ENCODE assay signal across 27 cellular contexts in genomic region chr5:139982975-139983240, GRCh38.
A peak's percentile ranks its signal among the peaks of the same experiment; 100 is the strongest.
DNase-seq lines count a peak whose midpoint lies in the region; TF ChIP-seq lines count a peak whose summit lies in the region.
"Had no signal": no experiment of that assay in that cellular context is flagged by ENCODE, and none has a peak within 500 bp of the region (broad histone marks: within the 10 kb centered on the region; RNA-seq: fewer than 3 reads in every experiment).

No MANE protein-coding gene starts in this region.

- no peaks in the 10 kb centered on the region for H3K9me3 Mint-ChIP-seq in MCF 10A (ENCODE audit: unreplicated experiment)
- H3K9me3 Mint-ChIP-seq: activated naive CD8-positive, alpha-beta T cell treated with anti-CD3 and anti-CD28 coated beads, Interleukin-2, amount 10 ng/mL, durations not matched to agents 7 days and 5 days; memory B cell; T-helper 2 cell treated with Interferon-gamma antibody and Interleukin-4, amounts not matched to agents 5 μg/mL and 100 μg/mL, for 36 hours; WTC11 had no signal

- H3K4me3 ChIP-seq in mammary epithelial cell (replicated peaks in 1 of 3; ENCODE audit: insufficient read depth in 1 of 3, low read depth in 2 of 3, low read length in 3 of 3) (no peak overlapping the region), WERI-Rb-1 (ENCODE audit: low read depth, low read length) (no peak overlapping the region)
- H3K4me3 ChIP-seq: colonic mucosa, prostate gland, SJCRH30, thoracic aorta had no signal

- BruUV-seq in mammary epithelial cell (replicated peaks; lab: Mats Ljungman, UMichigan) (no TSS peak), MCF 10A (replicated peaks; lab: Mats Ljungman, UMichigan) (no TSS peak)

- intact Hi-C loops in mammary epithelial cell (cut with micrococcal nuclease): no loop called here
- intact Hi-C loops in MCF 10A (cut with micrococcal nuclease): no loop called here

- no peaks in the 10 kb centered on the region for H3K36me3 Mint-ChIP-seq in MCF 10A (ENCODE audit: insufficient read depth, unreplicated experiment)
- H3K36me3 Mint-ChIP-seq: activated naive CD8-positive, alpha-beta T cell treated with anti-CD3 and anti-CD28 coated beads, Interleukin-2, amount 10 ng/mL, durations not matched to agents 7 days and 5 days; memory B cell; WTC11 had no signal

- no peak overlapping the region for H3K27ac Mint-ChIP-seq in MCF 10A (ENCODE audit: low read depth, unreplicated experiment)
- H3K27ac Mint-ChIP-seq: activated naive CD8-positive, alpha-beta T cell treated with anti-CD3 and anti-CD28 coated beads, Interleukin-2, amount 10 ng/mL, durations not matched to agents 7 days and 5 days; memory B cell; T-helper 2 cell treated with Interferon-gamma antibody and Interleukin-4, amounts not matched to agents 5 μg/mL and 100 μg/mL, for 36 hours had no signal

- H3K27ac ChIP-seq in mammary epithelial cell (ENCODE audit: insufficient read depth, low read depth, low read length) (peak overlapping the region; percentile 28), WERI-Rb-1 (peak overlapping the region; percentile 60)
- H3K27ac ChIP-seq: brain microvascular endothelial cell, colonic mucosa, prostate gland, SJCRH30, thoracic aorta had no signal

- TF ChIP-seq CTCF in mammary epithelial cell (conservative IDR thresholded peaks at IDR 0.05 in 1 of 2, IDR thresholded peaks at IDR 0.05 in 1 of 2; ENCODE audit: extremely low read depth in 1 of 2, insufficient read depth in 1 of 2, low read depth in 1 of 2, low read length in 2 of 2) (no peak), MCF 10A (IDR thresholded peaks at IDR 0.05; ENCODE audit: unreplicated experiment) (no peak), WERI-Rb-1 (IDR thresholded peaks at IDR 0.05; ENCODE audit: low read depth, low read length) (no peak), GM10266 (IDR thresholded peaks at IDR 0.05; ENCODE audit: control insufficient read depth, insufficient read depth, low read depth, missing control alignments) (no peak)

- dilution Hi-C loops in mammary epithelial cell (cut with HindIII; ENCODE audit: low sequenced_read_pairs): no loop called here

- in situ Hi-C loops in mammary epithelial cell (cut with MboI; ENCODE audit: low sequenced_read_pairs in 2 of 2): no loop called here

- no peak overlapping the region for H3K4me3 Mint-ChIP-seq in MCF 10A (ENCODE audit: unreplicated experiment)
- H3K4me3 Mint-ChIP-seq: activated naive CD8-positive, alpha-beta T cell treated with anti-CD3 and anti-CD28 coated beads, Interleukin-2, amount 10 ng/mL, durations not matched to agents 7 days and 5 days; memory B cell; T-helper 2 cell treated with Interferon-gamma antibody and Interleukin-4, amounts not matched to agents 5 μg/mL and 100 μg/mL, for 36 hours; WTC11 had no signal

- CTCF ChIA-PET in mammary epithelial cell (lab: Charles Lee; ENCODE audit: low non-redundant PET): interaction anchor here (0.7 kb wide), 1 partner anchor 61 kb away, joined by 3 read pairs; no protein-coding TSS in a partner anchor
- CTCF ChIA-PET in MCF 10A (lab: Yijun Ruan, JAX): interaction anchor here (1.5 to 6.0 kb wide), 2 partner anchors 14 to 191 kb away, joined by 5 to 115 read pairs; no protein-coding TSS in a partner anchor

- DNase-seq in mammary epithelial cell: no peak
- DNase-seq in MCF 10A (ENCODE audit: unreplicated experiment): no peak
- DNase-seq in WERI-Rb-1: peak; percentile 63
- peak; percentile 9 for DNase-seq in mucosa of gallbladder (ENCODE audit: low spot score)
- DNase-seq in Kasumi-1 (lab: John Stamatoyannopoulos, UW): no peak
- DNase-seq in NAMALWA (ENCODE audit: low spot score): no peak
- no peak for DNase-seq in activated CD4-positive, alpha-beta T cell treated with anti-CD3 and anti-CD28 coated beads for 48 hours
- DNase-seq in GM10266 (ENCODE audit: extremely low spot score): no peak
- DNase-seq: 8988T; activated CD4-positive, alpha-beta T cell treated with anti-CD3 and anti-CD28 coated beads, Interleukin-2, amount 50 U/mL, for 48 hours; activated CD8-positive, alpha-beta memory T cell treated with anti-CD3 and anti-CD28 coated beads, Interleukin-2, amount 50 U/mL, for 48 hours; activated naive CD8-positive, alpha-beta T cell treated with anti-CD3 and anti-CD28 coated beads, Interleukin-2, amount 10 ng/mL, durations not matched to agents 7 days and 5 days; brain microvascular endothelial cell; Caco-2; colonic mucosa; DND-41; NCI-H2029 treated with DMSO at 0.1 percent for 48 hours; small intestine; stimulated activated CD4-positive, alpha-beta T cell treated with anti-CD3 and anti-CD28 coated beads, Interleukin-2, amount 100 ng/mL, for 48 hours; stimulated activated naive CD4-positive, alpha-beta T cell had no signal

- peaks cover 30% of the 10 kb centered on the region for H3K27me3 Mint-ChIP-seq in MCF 10A (ENCODE audit: insufficient read depth, unreplicated experiment)

- peak overlapping the region; percentile 29 for H3K4me2 ChIP-seq in mammary epithelial cell (ENCODE audit: insufficient read depth, low read depth, low read length)

- H3K79me2 ChIP-seq in mammary epithelial cell (ENCODE audit: insufficient read depth, low read length): no peaks in the 10 kb centered on the region

- H4K20me1 ChIP-seq in mammary epithelial cell (ENCODE audit: insufficient read depth, low read length): no peaks in the 10 kb centered on the region

- peaks cover 44% of the 10 kb centered on the region for H3K4me1 ChIP-seq in mammary epithelial cell (ENCODE audit: insufficient read depth, low read length)
- H3K4me1 ChIP-seq: colonic mucosa, prostate gland, SJCRH30 had no signal

- H3K27me3 ChIP-seq in mammary epithelial cell (ENCODE audit: insufficient read depth, low read length) (no peaks in the 10 kb centered on the region), WERI-Rb-1 (ENCODE audit: insufficient read depth, low read depth, severe bottlenecking) (no peaks in the 10 kb centered on the region)
- H3K27me3 ChIP-seq: BE2C, brain microvascular endothelial cell, colonic mucosa had no signal

- H2AFZ ChIP-seq in mammary epithelial cell (ENCODE audit: low read depth, low read length): peak overlapping the region; percentile 76

- POLR2A ChIA-PET in MCF 10A (lab: Yijun Ruan, JAX): interaction anchor here (0.8 kb wide), 1 partner anchor 12 kb away, joined by 3 read pairs; no protein-coding TSS in a partner anchor

- H3K4me1 Mint-ChIP-seq in MCF 10A (ENCODE audit: insufficient read depth, unreplicated experiment): peaks cover 12% of the 10 kb centered on the region
- H3K4me1 Mint-ChIP-seq: activated naive CD8-positive, alpha-beta T cell treated with anti-CD3 and anti-CD28 coated beads, Interleukin-2, amount 10 ng/mL, durations not matched to agents 7 days and 5 days had no signal

- no peak overlapping the region for H3K9ac ChIP-seq in mammary epithelial cell (ENCODE audit: insufficient read depth, low read length)

- H3K9me3 ChIP-seq in mammary epithelial cell (replicated peaks; ENCODE audit: insufficient read depth, low read length) (no peaks in the 10 kb centered on the region), WERI-Rb-1 (ENCODE audit: severe bottlenecking) (no peaks in the 10 kb centered on the region)
- H3K9me3 ChIP-seq: BE2C, Caco-2, colonic mucosa, prostate gland, thoracic aorta had no signal

- H3K36me3 ChIP-seq in mammary epithelial cell (ENCODE audit: insufficient read depth, low read length) (no peaks in the 10 kb centered on the region), WERI-Rb-1 (no peaks in the 10 kb centered on the region)
- H3K36me3 ChIP-seq: BE2C, brain microvascular endothelial cell, colonic mucosa, prostate gland, SJCRH30, thoracic aorta had no signal

Comparison
In these comparisons a context has a peak if more than half of its experiments do, and no peak if none do; other contexts are left out.
1. DNase-seq: peak in WERI-Rb-1 (single experiment) and mucosa of gallbladder (single experiment); none in mammary epithelial cell (single experiment), MCF 10A (single experiment), Kasumi-1 (0 of 2), NAMALWA (single experiment), activated CD4-positive, alpha-beta T cell treated with anti-CD3 and anti-CD28 coated beads for 48 hours (single experiment) and GM10266 (single experiment).